Comparison of ENCODE assay signal across 27 cellular contexts in the genomic region with DNA sequence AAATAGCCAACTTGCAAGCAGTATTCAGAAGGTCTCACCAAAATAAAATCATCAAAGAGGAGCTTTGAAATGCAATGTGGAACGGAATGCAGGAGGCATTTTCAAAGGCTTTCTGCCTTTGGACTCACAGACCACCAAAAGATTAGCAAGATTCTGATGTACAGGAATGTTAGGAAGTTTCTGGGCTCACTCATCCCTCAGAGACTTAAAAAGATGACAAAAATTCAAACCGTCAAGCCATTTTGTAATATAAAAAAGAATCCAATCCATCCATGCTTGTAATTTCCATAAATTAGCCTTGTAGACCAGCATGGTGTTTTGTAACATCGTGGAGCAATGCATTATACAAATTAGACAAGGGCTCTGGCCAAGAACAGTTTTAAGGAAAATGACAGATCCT.
"Had no signal": no experiment of that assay in that cellular context is flagged by ENCODE, and none has a peak within 500 bp of the region (broad histone marks: within the 10 kb centered on the region; RNA-seq: fewer than 3 reads in every experiment).

No MANE protein-coding gene starts in this region.

- H3K36me3 ChIP-seq: gastrocnemius medialis, ovary, tibial artery, upper lobe of left lung had no signal

- H3K27ac ChIP-seq: coronary artery, gastrocnemius medialis, ovary, psoas muscle, testis, tibial artery, upper lobe of left lung had no signal

- H3K9me3 ChIP-seq: gastrocnemius medialis, ovary, psoas muscle, testis, tibial artery, upper lobe of left lung had no signal

- DNase-seq: dermis blood vessel endothelial cell; effector memory CD8-positive, alpha-beta T cell; foreskin fibroblast; gastrocnemius medialis; head of caudate nucleus; kidney; mucosa of descending colon; naive B cell; nucleus accumbens; ovary; posterior cingulate gyrus; psoas muscle; right cardiac atrium; stimulated activated CD4-positive, alpha-beta T cell treated with anti-CD3 and anti-CD28 coated beads, Interleukin-2, amount 100 ng/mL, for 24 hours; stimulated activated CD4-positive, alpha-beta T cell treated with anti-CD3 and anti-CD28 coated beads, Interleukin-4, amount 100 ng/mL, for 24 hours; stimulated activated naive CD8-positive, alpha-beta T cell treated with anti-CD3 and anti-CD28 coated beads, Interleukin-15, Interleukin-2, amounts not matched to agents 100 U/mL and 50 U/mL, for 24 hours; substantia nigra; testis; tibial artery; upper lobe of left lung had no signal

- ATAC-seq: effector memory CD8-positive, alpha-beta T cell; gastrocnemius medialis; left lobe of liver; mucosa of descending colon; natural killer cell treated with Interleukin-12 subunit alpha and Interleukin-12 subunit beta and Interleukin-15 and Interleukin-18, amount 100 ng/mL, for 72 hours; psoas muscle; right cardiac atrium; stimulated activated effector memory CD8-positive, alpha-beta T cell treated with anti-CD3 and anti-CD28 coated beads, Interleukin-12 subunit alpha, Interleukin-12 subunit beta, amount 100 ng/mL, for 72 hours; stimulated activated naive CD8-positive, alpha-beta T cell treated with anti-CD3 and anti-CD28 coated beads, Interleukin-15, Interleukin-2, amounts not matched to agents 100 U/mL and 50 U/mL, for 24 hours had no signal

- H3K4me3 ChIP-seq: coronary artery, gastrocnemius medialis, lung, mucosa of descending colon, ovary, psoas muscle, testis, tibial artery, upper lobe of left lung had no signal

- FAIRE-seq: endometrium, kidney, urothelium cell line had no signal

- H3K27me3 ChIP-seq: gastrocnemius medialis, ovary, testis, tibial artery, upper lobe of left lung had no signal

- H3K4me1 ChIP-seq: gastrocnemius medialis, psoas muscle, tibial artery, upper lobe of left lung had no signal
